ENCODE assay signal across 18 cellular contexts in genomic region chr3:129690963-129691362, GRCh38.
DNase-seq lines count a peak whose midpoint lies in the region; ATAC-seq, FAIRE-seq and TF ChIP-seq lines count a peak whose summit lies in the region.
"Had no signal": no experiment of that assay in that cellular context is flagged by ENCODE, and none has a peak within 500 bp of the region (broad histone marks: within the 10 kb centered on the region; RNA-seq: fewer than 3 reads in every experiment).

No MANE protein-coding gene starts in this region.

- no peak overlapping the region for H4K8ac ChIP-seq in H1 (ENCODE audit: extremely low read depth, insufficient read depth, low read length)

- H3K4me1 Mint-ChIP-seq in Caco-2 (ENCODE audit: low read depth, unreplicated experiment) = peaks cover 62% of the 10 kb centered on the region
- H3K4me1 Mint-ChIP-seq: activated naive CD4-positive, alpha-beta T cell treated with anti-CD3 and anti-CD28 coated beads, Interleukin-2, amount 10 ng/mL, durations not matched to agents 7 days and 5 days had no signal

- no peak overlapping the region for H3K56ac ChIP-seq in H1 (replicated peaks; ENCODE audit: insufficient read length, low read depth, low read length)

- H3K27ac Mint-ChIP-seq in Caco-2 (ENCODE audit: unreplicated experiment) = peak overlapping the region; percentile 68
- H3K27ac Mint-ChIP-seq: activated CD4-positive, alpha-beta T cell treated with anti-CD3 and anti-CD28 coated beads, Interleukin-2, amount 10 ng/mL, durations not matched to agents 7 days and 5 days; activated naive CD4-positive, alpha-beta T cell treated with anti-CD3 and anti-CD28 coated beads, Interleukin-2, amount 10 ng/mL, durations not matched to agents 7 days and 5 days; activated T-cell treated with anti-CD3 and anti-CD28 coated beads, Interleukin-2, amount 50 U/mL, for 72 hours; T-helper 17 cell had no signal

- peak overlapping the region; percentile 4 for H3K27ac ChIP-seq in RWPE2 (ENCODE audit: poor library complexity, severe bottlenecking)
- H3K27ac ChIP-seq in H1 (ENCODE audit: low read depth, low read length) = peak overlapping the region; percentile 33; the same call in 1 of the 2 replicates
- H3K27ac ChIP-seq in neutrophil = peak overlapping the region; percentile 30
- H3K27ac ChIP-seq: BLaER1, cardiac muscle cell had no signal

- no peaks in the 10 kb centered on the region for H3K79me1 ChIP-seq in H1 (ENCODE audit: low read depth, low read length)

- no peak overlapping the region for H2AK5ac ChIP-seq in H1 (ENCODE audit: low read depth, low read length)

- H3K18ac ChIP-seq in H1 (ENCODE audit: extremely low read depth, low read length) = no peak overlapping the region

- H4K5ac ChIP-seq in H1 (ENCODE audit: insufficient read length, low read depth, low read length) = no peak overlapping the region

- TF ChIP-seq RAD21 in H1 (IDR thresholded peaks at IDR 0.05 in 1 of 2, conservative IDR thresholded peaks at IDR 0.05 in 1 of 2; ENCODE audit: low read depth in 2 of 2, low read length in 2 of 2) = no peak

- intact Hi-C loops in Caco-2 (cut with micrococcal nuclease; ENCODE audit: unreplicated experiment) = no loop called here

- H2AFZ ChIP-seq in H1 (ENCODE audit: low read length) = no peak overlapping the region

- H3K4me3 ChIP-seq in Caco-2 (ENCODE audit: low read depth, low read length) (no peak overlapping the region), RWPE2 (ENCODE audit: severe bottlenecking) (no peak overlapping the region), H1 (ENCODE audit: extremely low read depth in 1 of 4, insufficient read depth in 2 of 4, low read depth in 3 of 4, low read length in 4 of 4) (no peak overlapping the region; a peak in 1 of 8 replicates), neutrophil (ENCODE audit: low read depth in 1 of 2, low read length in 1 of 2) (no peak overlapping the region)
- H3K4me3 ChIP-seq: BLaER1, cardiac muscle cell, GM12878, lung had no signal

- no peak overlapping the region for H3K4ac ChIP-seq in H1 (replicated peaks; ENCODE audit: insufficient read length, low read depth, low read length)

- peaks cover 13% of the 10 kb centered on the region for H3K9me3 Mint-ChIP-seq in Caco-2 (ENCODE audit: unreplicated experiment)

- H3K27me3 Mint-ChIP-seq in Caco-2 (ENCODE audit: insufficient read depth, unreplicated experiment) = no peaks in the 10 kb centered on the region
- H3K27me3 Mint-ChIP-seq: activated CD4-positive, alpha-beta T cell treated with anti-CD3 and anti-CD28 coated beads, Interleukin-2, amount 10 ng/mL, durations not matched to agents 7 days and 5 days; activated naive CD4-positive, alpha-beta T cell treated with anti-CD3 and anti-CD28 coated beads, Interleukin-2, amount 10 ng/mL, durations not matched to agents 7 days and 5 days; IgD-negative memory B cell; T-helper 17 cell had no signal

- no peak for DNase-seq in Caco-2
- DNase-seq in RWPE2 (ENCODE audit: low spot score) = no peak
- no peak for DNase-seq in H1 (ENCODE audit: low read depth in 1 of 2, low spot score in 2 of 2)
- DNase-seq in D341Med (ENCODE audit: low spot score) = no peak
- no peak for DNase-seq in NCI-H2227 treated with DMSO at 0.1 percent for 48 hours (lab: John Stamatoyannopoulos, UW)
- DNase-seq: cortex of kidney had no signal

- H3K36me3 ChIP-seq in Caco-2 (ENCODE audit: control insufficient read depth, insufficient read depth, low read length) = no peaks in the 10 kb centered on the region
- peaks cover 9% of the 10 kb centered on the region; the same call in 1 of the 2 replicates for H3K36me3 ChIP-seq in RWPE2 (ENCODE audit: low read depth)
- H3K36me3 ChIP-seq in H1 (ENCODE audit: control insufficient read depth in 2 of 4, insufficient read depth in 4 of 4, low read length in 3 of 4) = no peaks in the 10 kb centered on the region
- H3K36me3 ChIP-seq in neutrophil = no peaks in the 10 kb centered on the region
- H3K36me3 ChIP-seq: BLaER1, cardiac muscle cell had no signal

- H2BK5ac ChIP-seq in H1 (ENCODE audit: low read depth, low read length) = no peak overlapping the region

- no peaks in the 10 kb centered on the region for H4K20me1 ChIP-seq in H1 (replicated peaks in 1 of 2; ENCODE audit: control insufficient read depth in 1 of 2, insufficient read depth in 2 of 2, low read length in 2 of 2)

- H3K9me3 ChIP-seq in Caco-2 = peaks cover 13% of the 10 kb centered on the region
- H3K9me3 ChIP-seq in RWPE2 (ENCODE audit: severe bottlenecking) = no peaks in the 10 kb centered on the region
- peaks cover 0 to 7% of the 10 kb centered on the region in 2 experiments; a peak in 1 of 4 replicates for H3K9me3 ChIP-seq in H1 (ENCODE audit: insufficient read depth in 2 of 2, low read depth in 1 of 2, low read length in 1 of 2)
- no peaks in the 10 kb centered on the region for H3K9me3 ChIP-seq in neutrophil

- H3K4me3 Mint-ChIP-seq in Caco-2 (ENCODE audit: unreplicated experiment) = no peak overlapping the region
- H3K4me3 Mint-ChIP-seq: activated CD4-positive, alpha-beta T cell treated with anti-CD3 and anti-CD28 coated beads, Interleukin-2, amount 10 ng/mL, durations not matched to agents 7 days and 5 days; activated naive CD4-positive, alpha-beta T cell treated with anti-CD3 and anti-CD28 coated beads, Interleukin-2, amount 10 ng/mL, durations not matched to agents 7 days and 5 days; activated T-cell treated with anti-CD3 and anti-CD28 coated beads, Interleukin-2, amount 50 U/mL, for 72 hours; IgD-negative memory B cell; T-helper 17 cell had no signal

- 93% methylated on average over 2 of the region's 2 CpGs; no CpG with 5 or more reads in 1 of the 2 experiments for WGBS in H1 (ENCODE audit: extremely low coverage in 1 of 2, insufficient coverage in 1 of 2, insufficient read length in 1 of 2, insufficient replicate concordance in 2 of 2, low coverage in 1 of 2, low lambda C conversion rate in 2 of 2, missing lambda C conversion rate in 1 of 2), 2 experiments

- H3K27me3 ChIP-seq in Caco-2 (replicated peaks; ENCODE audit: control insufficient read depth, insufficient read depth, low read length) (no peaks in the 10 kb centered on the region), RWPE2 (ENCODE audit: insufficient read depth, poor library complexity, severe bottlenecking) (no peaks in the 10 kb centered on the region), H1 (replicated peaks in 1 of 4; ENCODE audit: control insufficient read depth in 3 of 4, extremely low read depth in 1 of 4, insufficient read depth in 3 of 4, low read length in 3 of 4) (no peaks in the 10 kb centered on the region), neutrophil (no peaks in the 10 kb centered on the region)
- H3K27me3 ChIP-seq: BLaER1, cardiac muscle cell had no signal

- H2BK15ac ChIP-seq in H1 (ENCODE audit: low read length) = no peak overlapping the region

- peaks cover 0 to 16% of the 10 kb centered on the region in 2 experiments; a peak in 2 of 4 replicates for H3K79me2 ChIP-seq in H1 (ENCODE audit: control insufficient read depth in 1 of 2, insufficient read depth in 2 of 2, low read length in 2 of 2)

- POLR2A ChIA-PET in Caco-2 (lab: Charles Lee) = no interaction called here
- POLR2A ChIA-PET in H1 (lab: Charles Lee; ENCODE audit: partially characterized antibody) = no interaction called here

- no peak for TF ChIP-seq POLR2A in H1 (IDR thresholded peaks at IDR 0.05; ENCODE audit: control extremely low read depth in 1 of 2, low read depth in 2 of 2, low read length in 2 of 2)

- H3K9ac ChIP-seq in H1 (replicated peaks in 1 of 4; ENCODE audit: extremely low read depth in 1 of 4, low read depth in 3 of 4, low read length in 3 of 4) = no peak overlapping the region
- H3K9ac ChIP-seq: BLaER1 had no signal

- H2BK120ac ChIP-seq in H1 (replicated peaks; ENCODE audit: low read depth, low read length) = no peak overlapping the region

- no peak for FAIRE-seq in H1 (lab: Jason Lieb, UNC)

- no peak overlapping the region; the same call in 1 of the 2 replicates for H2BK20ac ChIP-seq in H1 (ENCODE audit: low read length)

- TF ChIP-seq CTCF in Caco-2 (IDR thresholded peaks at IDR 0.05; ENCODE audit: insufficient read depth in 1 of 2, low read depth in 1 of 2, low read length in 1 of 2, severe bottlenecking in 1 of 2, unreplicated experiment in 1 of 2) (no peak), RWPE2 (IDR thresholded peaks at IDR 0.05; ENCODE audit: poor library complexity, severe bottlenecking) (no peak), H1 (IDR thresholded peaks at IDR 0.05; ENCODE audit: control extremely low read depth in 1 of 3, insufficient read depth in 1 of 3, low read depth in 1 of 3, low read length in 3 of 3) (no peak), neutrophil (IDR thresholded peaks at IDR 0.05) (no peak)

- TF ChIP-seq EP300 in H1 (IDR thresholded peaks at IDR 0.05; ENCODE audit: borderline replicate concordance in 1 of 2, low read depth in 2 of 2, low read length in 2 of 2) = no peak

- H3K23me2 ChIP-seq in H1 (ENCODE audit: low read depth, low read length) = peaks cover 5% of the 10 kb centered on the region

- CTCF ChIA-PET in Caco-2 (lab: Charles Lee) = no interaction called here
- CTCF ChIA-PET in H1 (lab: Charles Lee; ENCODE audit: partially characterized antibody) = interaction anchor here (0.7 to 1.4 kb wide), 5 partner anchors 12 to 243 kb away, joined by 3 to 4 read pairs (median 3); no protein-coding TSS in a partner anchor

- no peak overlapping the region for H4K91ac ChIP-seq in H1 (replicated peaks; ENCODE audit: insufficient read length, low read length)

- ATAC-seq in RWPE2 (ENCODE audit: low read depth) = no peak
- no peak for ATAC-seq in HG02973 (IDR thresholded peaks at IDR 0.05; ENCODE audit: unreplicated experiment)
- ATAC-seq in HG03108 (IDR thresholded peaks at IDR 0.05; ENCODE audit: unreplicated experiment) = no peak

- H2BK12ac ChIP-seq in H1 (ENCODE audit: low read depth, low read length) = no peak overlapping the region

- peaks cover 20% of the 10 kb centered on the region for H3K36me3 Mint-ChIP-seq in Caco-2 (ENCODE audit: insufficient read depth, unreplicated experiment)

- H3K14ac ChIP-seq in H1 (ENCODE audit: insufficient read length) = no peak overlapping the region

- no TSS peak for BruUV-seq in Caco-2 (replicated peaks; lab: Mats Ljungman, UMichigan)

- no peak overlapping the region for H3K4me2 ChIP-seq in H1 (ENCODE audit: insufficient read depth in 1 of 2, low read depth in 2 of 2, low read length in 2 of 2)
- H3K4me2 ChIP-seq: BLaER1 had no signal

- peaks cover 51% of the 10 kb centered on the region for H3K4me1 ChIP-seq in Caco-2
- peaks cover 48% of the 10 kb centered on the region for H3K4me1 ChIP-seq in RWPE2 (ENCODE audit: insufficient read depth, poor library complexity, severe bottlenecking)
- peaks cover 4 to 28% (median 8%) of the 10 kb centered on the region in 4 experiments for H3K4me1 ChIP-seq in H1 (replicated peaks in 1 of 4; ENCODE audit: control insufficient read depth in 3 of 4, insufficient read depth in 4 of 4, low read length in 3 of 4)
- H3K4me1 ChIP-seq in neutrophil (ENCODE audit: control insufficient read depth in 1 of 2, insufficient read depth in 1 of 2, low read depth in 1 of 2, low read length in 1 of 2) = peaks cover 0 to 7% of the 10 kb centered on the region in 2 experiments

- no peak overlapping the region for H3K23ac ChIP-seq in H1 (ENCODE audit: insufficient read length)

TF ChIP-seq in H1, 55 proteins besides CTCF, POLR2A, EP300 and RAD21 (continues in another document):
- TF ChIP-seq HDAC2 (IDR thresholded peaks at IDR 0.05; ENCODE audit: borderline replicate concordance in 1 of 2, low read depth in 2 of 2, low read length in 2 of 2) (no peak), CHD1 (IDR thresholded peaks at IDR 0.05; ENCODE audit: low read depth, low read length) (no peak), PHF8 (conservative IDR thresholded peaks at IDR 0.05; ENCODE audit: low read depth, low read length) (no peak)
